Comparison of ENCODE assay signal across 9 cellular contexts in the genomic region with DNA sequence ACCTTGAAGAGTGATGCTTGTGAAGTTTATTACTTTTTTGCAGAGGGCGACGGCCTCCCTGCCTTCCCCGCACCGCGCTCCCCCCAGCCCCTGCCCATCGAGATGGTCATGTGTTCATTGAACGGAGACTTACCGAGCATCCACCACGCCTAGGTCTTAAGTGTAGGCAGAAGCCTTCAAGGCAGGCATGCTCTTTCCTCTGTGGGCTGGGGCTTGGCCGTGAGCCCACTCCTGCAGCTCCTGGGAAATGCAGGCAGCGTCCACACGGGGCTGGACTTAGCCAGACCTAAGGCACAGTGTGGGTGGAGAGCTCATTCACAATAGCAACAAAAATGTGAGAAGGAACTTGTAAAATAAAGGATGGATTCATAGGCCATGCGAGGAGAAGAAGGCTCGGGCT. TPM values are rescaled to one million over a fixed set of nuclear protein-coding genes. Genes with fewer than 3 reads are reported as not detected.
DNase-seq lines count a peak whose midpoint lies in the region; ATAC-seq and TF ChIP-seq lines count a peak whose summit lies in the region.
"Had no signal": no experiment of that assay in that cellular context is flagged by ENCODE, and none has a peak within 500 bp of the region (broad histone marks: within the 10 kb centered on the region; RNA-seq: fewer than 3 reads in every experiment).

No MANE protein-coding gene starts in this region.

- peak overlapping the region; percentile 58 for H3K27ac Mint-ChIP-seq in CD4-positive, alpha-beta T cell
- H3K27ac Mint-ChIP-seq in activated T-helper 17 cell treated with anti-CD3 and anti-CD28 coated beads, Interleukin-2, amount 50 U/mL, for 72 hours, result peak overlapping the region; percentile 64

- H3K9me3 Mint-ChIP-seq in CD4-positive, alpha-beta T cell, result no peaks in the 10 kb centered on the region
- H3K9me3 Mint-ChIP-seq in activated T-helper 17 cell treated with anti-CD3 and anti-CD28 coated beads, Interleukin-2, amount 50 U/mL, for 72 hours, result no peaks in the 10 kb centered on the region

- TF ChIP-seq CTCF in CD4-positive, alpha-beta T cell (IDR thresholded peaks at IDR 0.05), result no peak
- no peak for TF ChIP-seq CTCF in foreskin fibroblast (IDR thresholded peaks at IDR 0.05; ENCODE audit: low read depth, low read length)
- TF ChIP-seq CTCF in psoas muscle (IDR thresholded peaks at IDR 0.05), result no peak
- TF ChIP-seq CTCF in prostate gland (IDR thresholded peaks at IDR 0.05), result peak in 1 of 4 experiments; percentile 13

- H3K4me3 ChIP-seq in foreskin fibroblast (ENCODE audit: low read depth in 1 of 2, low read length in 2 of 2) (no peak overlapping the region), psoas muscle (no peak overlapping the region), prostate gland (no peak overlapping the region)

- H3K27me3 Mint-ChIP-seq in CD4-positive, alpha-beta T cell, result no peaks in the 10 kb centered on the region
- no peaks in the 10 kb centered on the region for H3K27me3 Mint-ChIP-seq in activated T-helper 17 cell treated with anti-CD3 and anti-CD28 coated beads, Interleukin-2, amount 50 U/mL, for 72 hours

- peaks cover 74% of the 10 kb centered on the region for H3K36me3 Mint-ChIP-seq in CD4-positive, alpha-beta T cell (ENCODE audit: low read depth)
- no peaks in the 10 kb centered on the region for H3K36me3 Mint-ChIP-seq in activated T-helper 17 cell treated with anti-CD3 and anti-CD28 coated beads, Interleukin-2, amount 50 U/mL, for 72 hours (ENCODE audit: low read depth)

- no peak for TF ChIP-seq POLR2A in prostate gland (IDR thresholded peaks at IDR 0.05)

- H3K36me3 ChIP-seq in psoas muscle (ENCODE audit: insufficient read depth in 1 of 2, low read depth in 1 of 2) (peaks cover 0 to 21% of the 10 kb centered on the region in 2 donors), prostate gland (no peaks in the 10 kb centered on the region)

- H3K4me3 Mint-ChIP-seq in CD4-positive, alpha-beta T cell, result no peak overlapping the region
- H3K4me3 Mint-ChIP-seq in activated T-helper 17 cell treated with anti-CD3 and anti-CD28 coated beads, Interleukin-2, amount 50 U/mL, for 72 hours, result no peak overlapping the region

- H3K9me3 ChIP-seq in CD4-positive, alpha-beta T cell (ENCODE audit: control insufficient read depth, low read length), result no peaks in the 10 kb centered on the region
- H3K9me3 ChIP-seq in psoas muscle (no peaks in the 10 kb centered on the region), prostate gland (no peaks in the 10 kb centered on the region)

- H3K4me1 ChIP-seq in psoas muscle (peaks cover 23% of the 10 kb centered on the region), prostate gland (replicated peaks) (no peaks in the 10 kb centered on the region)

- H3K27ac ChIP-seq in CD4-positive, alpha-beta T cell (ENCODE audit: low read depth, low read length), result no peak overlapping the region
- no peak overlapping the region for H3K27ac ChIP-seq in psoas muscle
- no peak overlapping the region for H3K27ac ChIP-seq in prostate gland

- H3K27me3 ChIP-seq in CD4-positive, alpha-beta T cell (ENCODE audit: control insufficient read depth, insufficient read depth, low read length), result no peaks in the 10 kb centered on the region
- H3K27me3 ChIP-seq in psoas muscle (ENCODE audit: insufficient read depth in 3 of 3, low read length in 2 of 3), result no peaks in the 10 kb centered on the region
- H3K27me3 ChIP-seq in prostate gland (replicated peaks; ENCODE audit: insufficient read depth), result no peaks in the 10 kb centered on the region

- 57 to 65% (median 64%) methylated on average over 14 of the region's 14 CpGs for WGBS in psoas muscle, 3 donors
- 52% methylated on average over 14 of the region's 14 CpGs for WGBS in prostate gland

- ATAC-seq in CD4-positive, alpha-beta T cell (ENCODE audit: poor library complexity), result no peak
- ATAC-seq in activated T-helper 17 cell treated with anti-CD3 and anti-CD28 coated beads, Interleukin-2, amount 50 U/mL, for 72 hours (replicated peaks), result no peak
- ATAC-seq in psoas muscle (peak in 2 of 4 donors; percentile 44 to 71), HG02884 (IDR thresholded peaks at IDR 0.05; ENCODE audit: unreplicated experiment) (no peak)

- POLR2A ChIA-PET in CD4-positive, alpha-beta T cell (lab: Charles Lee), result interaction anchor here (1.0 kb wide), 1 partner anchor 17 kb away, joined by 3 read pairs; no protein-coding TSS in a partner anchor

- CTCF ChIA-PET in CD4-positive, alpha-beta T cell (lab: Charles Lee), result no interaction called here

- no peak for DNase-seq in CD4-positive, alpha-beta T cell
- peak; percentile 81 to 92 for DNase-seq in foreskin fibroblast
- DNase-seq in psoas muscle, result peak; percentile 73 to 86
- DNase-seq in prostate gland (ENCODE audit: low spot score), result no peak
- no peak for DNase-seq in pons (ENCODE audit: low spot score)
- DNase-seq in stimulated activated CD4-positive, alpha-beta T cell treated with anti-CD3 and anti-CD28 coated beads, Interleukin-4, amount 100 ng/mL, for 4 hours, result no peak
- DNase-seq: NCI-H2029 had no signal

- intact Hi-C loops in CD4-positive, alpha-beta T cell (cut with DNase I, micrococcal nuclease), result no loop called here
- intact Hi-C loops in psoas muscle (cut with DNase I), result no loop called here
- intact Hi-C loops in prostate gland (cut with DNase I), result no loop called here

- H3K4me1 Mint-ChIP-seq in CD4-positive, alpha-beta T cell (ENCODE audit: low read depth), result peaks cover 16% of the 10 kb centered on the region
- H3K4me1 Mint-ChIP-seq in activated T-helper 17 cell treated with anti-CD3 and anti-CD28 coated beads, Interleukin-2, amount 50 U/mL, for 72 hours, result peaks cover 18% of the 10 kb centered on the region

RNA-seq across cellular contexts. Expression of gene RNF213, which starts 19.2 kb away (rescaled TPM):
- 100 to 1,000 TPM; 290 to 312 TPM for total RNA-seq in CD4-positive, alpha-beta T cell
- total RNA-seq in activated T-helper 17 cell treated with anti-CD3 and anti-CD28 coated beads, Interleukin-2, amount 50 U/mL, for 72 hours, result 1,000 to 10,000 TPM; 1,022 to 1,405 TPM
- 10 to 100 TPM; 33.7 to 42.0 (median 35.4) TPM for total RNA-seq in psoas muscle
- polyA plus RNA-seq in psoas muscle, result 10 to 100 TPM; 10.2 to 26.9 (median 15.8) TPM
- 100 to 1,000 TPM in 1 of 2 donors, 10 to 100 TPM in 1; 57.7 to 112 TPM for total RNA-seq in prostate gland

RNA-seq across cellular contexts. Expression of gene SLC26A11, which starts 59.7 kb away (rescaled TPM):
- 10 to 100 TPM; 46.5 to 50.9 TPM for total RNA-seq in CD4-positive, alpha-beta T cell
- 10 to 100 TPM; 23.5 to 37.3 TPM for total RNA-seq in activated T-helper 17 cell treated with anti-CD3 and anti-CD28 coated beads, Interleukin-2, amount 50 U/mL, for 72 hours
- total RNA-seq in psoas muscle, result 1 to 10 TPM; 3.2 to 5.1 (median 3.8) TPM
- polyA plus RNA-seq in psoas muscle, result 1 to 10 TPM; 2.2 to 3.2 (median 2.2) TPM
- 10 to 100 TPM; 16.9 to 32.4 TPM for total RNA-seq in prostate gland

RNA-seq across cellular contexts. Expression of gene SGSH, which starts 59.8 kb away (rescaled TPM):
- total RNA-seq in CD4-positive, alpha-beta T cell, result 100 to 1,000 TPM in 1 of 2 experiments, 10 to 100 TPM in 1; 97.9 to 102 TPM
- total RNA-seq in activated T-helper 17 cell treated with anti-CD3 and anti-CD28 coated beads, Interleukin-2, amount 50 U/mL, for 72 hours, result 10 to 100 TPM; 45.7 to 63.6 TPM
- total RNA-seq in psoas muscle (10 to 100 TPM in 3 of 4 donors, 1 to 10 TPM in 1; 4.9 to 16.6 (median 13.0) TPM), prostate gland (10 to 100 TPM; 41.2 to 95.7 TPM)
- 1 to 10 TPM; 4.7 to 5.6 (median 4.8) TPM for polyA plus RNA-seq in psoas muscle

Comparison
In these comparisons a context has a peak if more than half of its experiments do, and no peak if none do; other contexts are left out.
1. DNase-seq: peak in foreskin fibroblast (2 of 2) and psoas muscle (2 of 2); none in CD4-positive, alpha-beta T cell (0 of 10), prostate gland (single experiment), pons (single experiment) and stimulated activated CD4-positive, alpha-beta T cell treated with anti-CD3 and anti-CD28 coated beads, Interleukin-4, amount 100 ng/mL, for 4 hours (0 of 2).